Comparison of ENCODE assay signal across 1 cellular context in the genomic region with DNA sequence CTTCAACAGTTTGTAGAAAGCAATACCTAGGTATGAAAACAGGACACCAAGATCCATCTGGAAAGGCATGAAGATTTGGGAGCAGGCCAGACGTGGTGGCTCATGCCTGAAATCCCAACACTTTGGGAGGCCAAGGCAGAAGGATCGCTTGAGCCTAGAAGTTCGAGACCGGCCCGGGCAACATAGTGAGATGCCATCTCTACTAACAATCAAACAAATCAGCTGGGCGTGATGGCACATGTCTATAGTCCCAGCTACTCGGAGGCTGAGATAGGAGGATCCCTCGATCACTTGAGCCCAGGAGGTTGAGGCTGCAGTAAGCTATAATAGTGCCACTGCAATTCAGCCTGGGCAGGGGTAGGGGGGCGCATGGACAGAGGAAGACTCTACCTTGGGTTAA.
TF ChIP-seq lines count a peak whose summit lies in the region.

No MANE protein-coding gene starts in this region.

TF ChIP-seq in HepG2, 621 proteins besides CTCF, POLR2A, EP300 and RAD21:
- no peak for TF ChIP-seq ZNF562 (CRISPR knock-in tag; IDR thresholded peaks at IDR 0.05; ENCODE audit: borderline replicate concordance)
- TF ChIP-seq, protein P1, sequence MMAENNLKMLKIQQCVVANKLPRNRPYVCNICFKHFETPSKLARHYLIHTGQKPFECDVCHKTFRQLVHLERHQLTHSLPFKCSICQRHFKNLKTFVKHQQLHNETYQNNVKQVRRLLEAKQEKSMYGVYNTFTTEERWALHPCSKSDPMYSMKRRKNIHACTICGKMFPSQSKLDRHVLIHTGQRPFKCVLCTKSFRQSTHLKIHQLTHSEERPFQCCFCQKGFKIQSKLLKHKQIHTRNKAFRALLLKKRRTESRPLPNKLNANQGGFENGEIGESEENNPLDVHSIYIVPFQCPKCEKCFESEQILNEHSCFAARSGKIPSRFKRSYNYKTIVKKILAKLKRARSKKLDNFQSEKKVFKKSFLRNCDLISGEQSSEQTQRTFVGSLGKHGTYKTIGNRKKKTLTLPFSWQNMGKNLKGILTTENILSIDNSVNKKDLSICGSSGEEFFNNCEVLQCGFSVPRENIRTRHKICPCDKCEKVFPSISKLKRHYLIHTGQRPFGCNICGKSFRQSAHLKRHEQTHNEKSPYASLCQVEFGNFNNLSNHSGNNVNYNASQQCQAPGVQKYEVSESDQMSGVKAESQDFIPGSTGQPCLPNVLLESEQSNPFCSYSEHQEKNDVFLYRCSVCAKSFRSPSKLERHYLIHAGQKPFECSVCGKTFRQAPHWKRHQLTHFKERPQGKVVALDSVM (CRISPR knock-in tag; IDR thresholded peaks at IDR 0.05) = 0 out of 2 replicates have a peak, but pooled peaks have one; percentile 28
